15 cellular contexts compared by ENCODE assay signal in genomic region chr10:110775022-110775379, GRCh38.
DNase-seq lines count a peak whose midpoint lies in the region; ATAC-seq and TF ChIP-seq lines count a peak whose summit lies in the region.
"Had no signal": no experiment of that assay in that cellular context is flagged by ENCODE, and none has a peak within 500 bp of the region (broad histone marks: within the 10 kb centered on the region; RNA-seq: fewer than 3 reads in every experiment).

No MANE protein-coding gene starts in this region.

- H3K36me3 ChIP-seq in heart left ventricle (no peaks in the 10 kb centered on the region), Peyer's patch (no peaks in the 10 kb centered on the region), HAP-1 (replicated peaks) (no peaks in the 10 kb centered on the region)
- H3K36me3 ChIP-seq: lower lobe of right lung, uterus had no signal

- ATAC-seq in heart left ventricle (no peak), left ventricle myocardium superior (no peak), HG02938 (IDR thresholded peaks at IDR 0.05; ENCODE audit: unreplicated experiment) (no peak)
- ATAC-seq in stimulated activated naive B cell treated with anti-CD40 and anti-IgM and Interleukin-4, amounts not matched to agents 10 μg/mL and 1 μg/mL and 100 μg/mL, for 72 hours (replicated peaks), result no peak
- ATAC-seq: lower lobe of right lung had no signal

- H3K4me1 Mint-ChIP-seq in stimulated activated naive B cell treated with anti-CD40 and anti-IgM and Interleukin-4, amounts not matched to agents 10 μg/mL and 1 μg/mL and 100 μg/mL, for 72 hours, result peaks cover 21 to 49% of the 10 kb centered on the region in 2 donors

- H3K4me3 Mint-ChIP-seq in stimulated activated naive B cell treated with anti-CD40 and anti-IgM and Interleukin-4, amounts not matched to agents 10 μg/mL and 1 μg/mL and 100 μg/mL, for 72 hours, result no peak overlapping the region

- DNase-seq in heart left ventricle, result no peak
- no peak for DNase-seq in left ventricle myocardium superior
- DNase-seq in Peyer's patch, result no peak
- DNase-seq in epithelial cell of prostate (ENCODE audit: low read depth, low spot score), result no peak
- no peak for DNase-seq in stimulated activated naive B cell treated with anti-CD40 and anti-IgM and Interleukin-4, amounts not matched to agents 10 μg/mL and 1 μg/mL and 100 μg/mL, for 72 hours
- DNase-seq in HAP-1 (ENCODE audit: low spot score in 2 of 2), result no peak
- no peak for DNase-seq in stimulated activated naive CD4-positive, alpha-beta T cell treated with Interleukin-2 at 50 U/mL for 16 hours (lab: John Stamatoyannopoulos, UW)
- DNase-seq: anterior cingulate cortex, Karpas-422, lower lobe of right lung, NCI-H1436 treated with DMSO at 0.1 percent for 48 hours, uterus had no signal

- H3K4me3 ChIP-seq in heart left ventricle (no peak overlapping the region), Peyer's patch (no peak overlapping the region), HAP-1 (no peak overlapping the region)
- H3K4me3 ChIP-seq: coronary artery, lower lobe of right lung, uterus had no signal

- peaks cover 11 to 16% of the 10 kb centered on the region in 2 donors for H3K27me3 Mint-ChIP-seq in stimulated activated naive B cell treated with anti-CD40 and anti-IgM and Interleukin-4, amounts not matched to agents 10 μg/mL and 1 μg/mL and 100 μg/mL, for 72 hours

- H3K4me1 ChIP-seq in heart left ventricle (peaks cover 0 to 82% (median 32%) of the 10 kb centered on the region in 12 donors), Peyer's patch (peaks cover 0 to 8% (median 2%) of the 10 kb centered on the region in 4 donors), HAP-1 (no peaks in the 10 kb centered on the region)
- H3K4me1 ChIP-seq: lower lobe of right lung, uterus had no signal

- H3K9me3 ChIP-seq in heart left ventricle (no peaks in the 10 kb centered on the region), Peyer's patch (no peaks in the 10 kb centered on the region), HAP-1 (no peaks in the 10 kb centered on the region)
- H3K9me3 ChIP-seq: lower lobe of right lung, uterus had no signal

- intact Hi-C loops in heart left ventricle (cut with DNase I) (no loop called here), left ventricle myocardium superior (cut with micrococcal nuclease) (no loop called here)

- in situ Hi-C loops in HAP-1 (cut with MboI; ENCODE audit: low sequenced_read_pairs), result no loop called here

- TF ChIP-seq POLR2A in heart left ventricle (IDR thresholded peaks at IDR 0.05), result no peak
- TF ChIP-seq POLR2A in Peyer's patch (IDR thresholded peaks at IDR 0.05), result no peak

- peaks cover 0 to 6% of the 10 kb centered on the region in 2 donors for H3K9me3 Mint-ChIP-seq in stimulated activated naive B cell treated with anti-CD40 and anti-IgM and Interleukin-4, amounts not matched to agents 10 μg/mL and 1 μg/mL and 100 μg/mL, for 72 hours

- H3K27ac Mint-ChIP-seq in stimulated activated naive B cell treated with anti-CD40 and anti-IgM and Interleukin-4, amounts not matched to agents 10 μg/mL and 1 μg/mL and 100 μg/mL, for 72 hours, result peak overlapping the region; percentile 91

- H3K27ac ChIP-seq in heart left ventricle (peak overlapping the region; percentile 20 to 83 (median 58)), Peyer's patch (peak overlapping the region in 3 of 4 donors; percentile 64 to 95 (median 85)), epithelial cell of prostate (peak overlapping the region; percentile 54)
- H3K27ac ChIP-seq: coronary artery, HL-60, lower lobe of right lung, uterus had no signal

- 73 to 80% (median 78%) methylated on average over 4 of the region's 4 CpGs for WGBS in heart left ventricle, 4 donors

- H3K36me3 Mint-ChIP-seq in stimulated activated naive B cell treated with anti-CD40 and anti-IgM and Interleukin-4, amounts not matched to agents 10 μg/mL and 1 μg/mL and 100 μg/mL, for 72 hours, result peaks cover 0 to 2% of the 10 kb centered on the region in 2 donors

- H3K27me3 ChIP-seq in heart left ventricle (no peaks in the 10 kb centered on the region), Peyer's patch (no peaks in the 10 kb centered on the region), HAP-1 (ENCODE audit: low read depth) (no peaks in the 10 kb centered on the region)
- H3K27me3 ChIP-seq: uterus had no signal

- TF ChIP-seq CTCF in heart left ventricle (IDR thresholded peaks at IDR 0.05) (no peak), Peyer's patch (IDR thresholded peaks at IDR 0.05) (no peak)
